1 cellular context compared by ENCODE assay signal in the genomic region with DNA sequence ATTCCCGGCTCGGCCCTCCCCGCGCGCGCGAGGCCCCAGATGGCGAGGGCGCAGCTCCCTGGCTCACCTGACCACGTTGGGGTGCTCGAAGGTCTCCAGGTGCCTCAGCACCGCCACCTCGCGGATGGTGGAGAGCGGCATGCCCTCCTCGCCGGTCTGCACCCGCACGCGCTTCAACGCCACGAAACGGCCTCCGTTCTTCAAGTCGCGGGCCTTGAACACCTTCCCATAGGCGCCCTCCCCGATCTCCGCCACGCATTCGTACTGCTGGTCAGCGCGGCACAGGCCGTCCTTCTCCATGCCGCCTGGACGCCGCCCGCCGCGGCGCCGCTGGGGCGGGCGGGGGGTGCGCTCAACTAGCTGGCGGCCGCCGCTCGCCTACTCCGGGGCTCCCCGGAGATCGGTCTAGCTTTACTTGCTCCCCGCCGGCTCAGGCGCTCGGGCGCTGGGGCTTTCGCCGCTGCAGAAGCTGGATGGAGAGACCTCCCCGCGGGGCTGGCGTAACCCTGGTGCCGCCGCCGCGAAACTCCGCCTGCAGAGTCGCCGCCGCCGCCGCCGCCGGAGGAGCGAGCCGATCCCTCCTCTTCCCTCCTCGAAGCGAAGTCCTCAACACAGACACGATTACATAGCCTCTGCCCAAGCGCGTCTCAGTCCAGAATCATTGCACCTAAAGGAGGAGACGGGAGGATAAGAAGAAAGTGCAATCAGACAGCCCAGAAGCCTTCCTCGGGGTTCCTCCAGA.
A peak's percentile ranks its signal among the peaks of the same experiment; 100 is the strongest.
TF ChIP-seq lines count a peak whose summit lies in the region.

No MANE protein-coding gene starts in this region.

TF ChIP-seq in HepG2, 621 proteins besides CTCF, POLR2A, EP300 and RAD21 (continued from another document and continues in another):
- TF ChIP-seq GPN1 (CRISPR knock-in tag; IDR thresholded peaks at IDR 0.05; ENCODE audit: borderline replicate concordance) (no peak), CBX5 (CRISPR knock-in tag; IDR thresholded peaks at IDR 0.05; ENCODE audit: borderline replicate concordance) (peak; percentile 83), ZNF501 (CRISPR knock-in tag; IDR thresholded peaks at IDR 0.05) (peak; percentile 67), CREM (IDR thresholded peaks at IDR 0.05) (no peak), CREM (CRISPR knock-in tag; IDR thresholded peaks at IDR 0.05) (no peak), KDM5B (CRISPR knock-in tag; IDR thresholded peaks at IDR 0.05; ENCODE audit: borderline replicate concordance) (peak; percentile 88; the same call in 1 of the 2 replicates), SALL1 (CRISPR knock-in tag; IDR thresholded peaks at IDR 0.05) (peak; percentile 93), FOSL2 (CRISPR knock-in tag; IDR thresholded peaks at IDR 0.05) (peak; percentile 54; the same call in 1 of the 2 replicates), SP5 (CRISPR knock-in tag; IDR thresholded peaks at IDR 0.05; ENCODE audit: borderline replicate concordance, low read depth) (no peak), SIX4 (CRISPR knock-in tag; IDR thresholded peaks at IDR 0.05) (peak; percentile 35; the same call in 1 of the 2 replicates), KLF9 (CRISPR knock-in tag; IDR thresholded peaks at IDR 0.05; ENCODE audit: low read depth) (no peak), BRF2 (CRISPR knock-in tag; IDR thresholded peaks at IDR 0.05) (peak; percentile 13; the same call in 1 of the 2 replicates), FOXK2 (IDR thresholded peaks at IDR 0.05) (no peak), ZNF138 (CRISPR knock-in tag; IDR thresholded peaks at IDR 0.05; ENCODE audit: low read depth) (0 out of 2 replicates have a peak, but pooled peaks have one; percentile 71), RFX1 (IDR thresholded peaks at IDR 0.05) (no peak), LCORL (IDR thresholded peaks at IDR 0.05) (no peak), LCORL (CRISPR knock-in tag; IDR thresholded peaks at IDR 0.05) (no peak), SKI (IDR thresholded peaks at IDR 0.05; ENCODE audit: partially characterized antibody) (no peak), ZNF230 (CRISPR knock-in tag; IDR thresholded peaks at IDR 0.05) (0 out of 2 replicates have a peak, but pooled peaks have one; percentile 49), MED8 (CRISPR knock-in tag; IDR thresholded peaks at IDR 0.05; ENCODE audit: insufficient replicate concordance) (peak; percentile 56), ZKSCAN1 (IDR thresholded peaks at IDR 0.05; ENCODE audit: low read length) (no peak), ZNF343 (CRISPR knock-in tag; IDR thresholded peaks at IDR 0.05) (0 out of 2 replicates have a peak, but pooled peaks have one; percentile 24), ZMYM3 (CRISPR knock-in tag; IDR thresholded peaks at IDR 0.05) (peak; percentile 22; the same call in 1 of the 2 replicates), HMG20A (CRISPR knock-in tag; IDR thresholded peaks at IDR 0.05; ENCODE audit: borderline replicate concordance) (no peak), ARNT2 (CRISPR knock-in tag; IDR thresholded peaks at IDR 0.05; ENCODE audit: low read depth) (peak; percentile 80; the same call in 1 of the 2 replicates), ZNF792 (CRISPR knock-in tag; IDR thresholded peaks at IDR 0.05) (peak; percentile 65; the same call in 1 of the 2 replicates), ZBTB25 (CRISPR knock-in tag; IDR thresholded peaks at IDR 0.05) (peak; percentile 38; the same call in 1 of the 2 replicates), MYNN (CRISPR knock-in tag; IDR thresholded peaks at IDR 0.05; ENCODE audit: low read depth) (no peak), KDM2A (CRISPR knock-in tag; IDR thresholded peaks at IDR 0.05; ENCODE audit: borderline replicate concordance, low read depth) (peak; percentile 90; the same call in 1 of the 2 replicates), NR0B2 (CRISPR knock-in tag; IDR thresholded peaks at IDR 0.05) (peak; percentile 86; the same call in 1 of the 2 replicates), ZBTB1 (CRISPR knock-in tag; IDR thresholded peaks at IDR 0.05; ENCODE audit: borderline replicate concordance) (no peak), ARHGAP35 (CRISPR knock-in tag; IDR thresholded peaks at IDR 0.05; ENCODE audit: borderline replicate concordance) (peak; percentile 37; the same call in 1 of the 2 replicates), ZNF790 (CRISPR knock-in tag; IDR thresholded peaks at IDR 0.05; ENCODE audit: borderline replicate concordance) (peak; percentile 91), ZNF136 (CRISPR knock-in tag; IDR thresholded peaks at IDR 0.05; ENCODE audit: low read depth) (no peak), ZNF124 (CRISPR knock-in tag; IDR thresholded peaks at IDR 0.05) (0 out of 2 replicates have a peak, but pooled peaks have one; percentile 40), ZZZ3 (CRISPR knock-in tag; IDR thresholded peaks at IDR 0.05; ENCODE audit: borderline replicate concordance) (0 out of 2 replicates have a peak, but pooled peaks have one; percentile 67), MXI1 (IDR thresholded peaks at IDR 0.05; ENCODE audit: borderline replicate concordance, low read depth, low read length) (peak; percentile 88; the same call in 1 of the 3 replicates), ZNF546 (CRISPR knock-in tag; conservative IDR thresholded peaks at IDR 0.05) (peak; percentile 74), SIX1 (CRISPR knock-in tag; IDR thresholded peaks at IDR 0.05; ENCODE audit: borderline replicate concordance) (no peak), SP2 (CRISPR knock-in tag; IDR thresholded peaks at IDR 0.05) (no peak), FOSL1 (CRISPR knock-in tag; IDR thresholded peaks at IDR 0.05; ENCODE audit: borderline replicate concordance) (no peak), ADNP (CRISPR knock-in tag; IDR thresholded peaks at IDR 0.05) (no peak), NPAS2 (CRISPR knock-in tag; IDR thresholded peaks at IDR 0.05; ENCODE audit: borderline replicate concordance) (no peak), ZNF552 (CRISPR knock-in tag; IDR thresholded peaks at IDR 0.05; ENCODE audit: borderline replicate concordance) (no peak), ZNF264 (CRISPR knock-in tag; IDR thresholded peaks at IDR 0.05) (peak; percentile 3; the same call in 1 of the 2 replicates), FOXK1 (CRISPR knock-in tag; IDR thresholded peaks at IDR 0.05; ENCODE audit: borderline replicate concordance, low read depth) (peak; percentile 26; the same call in 1 of the 2 replicates), ZNF484 (CRISPR knock-in tag; IDR thresholded peaks at IDR 0.05; ENCODE audit: borderline replicate concordance, low read depth) (no peak; the same call in 1 of the 2 replicates), HHEX (CRISPR knock-in tag; IDR thresholded peaks at IDR 0.05) (no peak), RXRA (CRISPR knock-in tag; IDR thresholded peaks at IDR 0.05) (peak; percentile 68), ZC3H13 (CRISPR knock-in tag; IDR thresholded peaks at IDR 0.05) (peak; percentile 81; the same call in 1 of the 2 replicates), ZNF563 (CRISPR knock-in tag; IDR thresholded peaks at IDR 0.05) (peak; percentile 69), KDM1A (CRISPR knock-in tag; IDR thresholded peaks at IDR 0.05) (no peak), ZBTB2 (CRISPR knock-in tag; IDR thresholded peaks at IDR 0.05; ENCODE audit: low read depth) (no peak), SPEN (CRISPR knock-in tag; IDR thresholded peaks at IDR 0.05; ENCODE audit: low read depth) (peak; percentile 64), ZNF281 (CRISPR knock-in tag; IDR thresholded peaks at IDR 0.05; ENCODE audit: borderline replicate concordance) (peak; percentile 14; the same call in 1 of the 2 replicates), HDAC1 (CRISPR knock-in tag; IDR thresholded peaks at IDR 0.05) (peak; percentile 88), ZSCAN12 (CRISPR knock-in tag; IDR thresholded peaks at IDR 0.05) (0 out of 2 replicates have a peak, but pooled peaks have one; percentile 21), NFE2L1 (CRISPR knock-in tag; IDR thresholded peaks at IDR 0.05; ENCODE audit: borderline replicate concordance) (no peak)
- TF ChIP-seq, protein P1, sequence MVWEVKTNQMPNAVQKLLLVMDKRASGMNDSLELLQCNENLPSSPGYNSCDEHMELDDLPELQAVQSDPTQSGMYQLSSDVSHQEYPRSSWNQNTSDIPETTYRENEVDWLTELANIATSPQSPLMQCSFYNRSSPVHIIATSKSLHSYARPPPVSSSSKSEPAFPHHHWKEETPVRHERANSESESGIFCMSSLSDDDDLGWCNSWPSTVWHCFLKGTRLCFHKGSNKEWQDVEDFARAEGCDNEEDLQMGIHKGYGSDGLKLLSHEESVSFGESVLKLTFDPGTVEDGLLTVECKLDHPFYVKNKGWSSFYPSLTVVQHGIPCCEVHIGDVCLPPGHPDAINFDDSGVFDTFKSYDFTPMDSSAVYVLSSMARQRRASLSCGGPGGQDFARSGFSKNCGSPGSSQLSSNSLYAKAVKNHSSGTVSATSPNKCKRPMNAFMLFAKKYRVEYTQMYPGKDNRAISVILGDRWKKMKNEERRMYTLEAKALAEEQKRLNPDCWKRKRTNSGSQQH (CRISPR knock-in tag; IDR thresholded peaks at IDR 0.05; ENCODE audit: low read depth): peak; percentile 74; the same call in 1 of the 2 replicates
- TF ChIP-seq, protein P2, sequence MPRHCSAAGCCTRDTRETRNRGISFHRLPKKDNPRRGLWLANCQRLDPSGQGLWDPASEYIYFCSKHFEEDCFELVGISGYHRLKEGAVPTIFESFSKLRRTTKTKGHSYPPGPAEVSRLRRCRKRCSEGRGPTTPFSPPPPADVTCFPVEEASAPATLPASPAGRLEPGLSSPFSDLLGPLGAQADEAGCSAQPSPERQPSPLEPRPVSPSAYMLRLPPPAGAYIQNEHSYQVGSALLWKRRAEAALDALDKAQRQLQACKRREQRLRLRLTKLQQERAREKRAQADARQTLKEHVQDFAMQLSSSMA (CRISPR knock-in tag; IDR thresholded peaks at IDR 0.05): no peak
- TF ChIP-seq, protein P3, sequence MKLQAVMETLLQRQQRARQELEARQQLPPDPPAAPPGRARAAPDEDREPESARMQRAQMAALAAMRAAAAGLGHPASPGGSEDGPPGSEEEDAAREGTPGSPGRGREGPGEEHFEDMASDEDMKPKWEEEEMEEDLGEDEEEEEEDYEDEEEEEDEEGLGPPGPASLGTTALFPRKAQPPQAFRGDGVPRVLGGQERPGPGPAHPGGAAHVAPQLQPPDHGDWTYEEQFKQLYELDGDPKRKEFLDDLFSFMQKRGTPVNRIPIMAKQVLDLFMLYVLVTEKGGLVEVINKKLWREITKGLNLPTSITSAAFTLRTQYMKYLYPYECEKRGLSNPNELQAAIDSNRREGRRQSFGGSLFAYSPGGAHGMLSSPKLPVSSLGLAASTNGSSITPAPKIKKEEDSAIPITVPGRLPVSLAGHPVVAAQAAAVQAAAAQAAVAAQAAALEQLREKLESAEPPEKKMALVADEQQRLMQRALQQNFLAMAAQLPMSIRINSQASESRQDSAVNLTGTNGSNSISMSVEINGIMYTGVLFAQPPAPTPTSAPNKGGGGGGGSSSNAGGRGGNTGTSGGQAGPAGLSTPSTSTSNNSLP (IDR thresholded peaks at IDR 0.05; ENCODE audit: low read depth, low read length): no peak
- TF ChIP-seq, protein P4, sequence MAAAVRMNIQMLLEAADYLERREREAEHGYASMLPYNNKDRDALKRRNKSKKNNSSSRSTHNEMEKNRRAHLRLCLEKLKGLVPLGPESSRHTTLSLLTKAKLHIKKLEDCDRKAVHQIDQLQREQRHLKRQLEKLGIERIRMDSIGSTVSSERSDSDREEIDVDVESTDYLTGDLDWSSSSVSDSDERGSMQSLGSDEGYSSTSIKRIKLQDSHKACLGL (CRISPR knock-in tag; IDR thresholded peaks at IDR 0.05): peak; percentile 88
